In the genomic region with DNA sequence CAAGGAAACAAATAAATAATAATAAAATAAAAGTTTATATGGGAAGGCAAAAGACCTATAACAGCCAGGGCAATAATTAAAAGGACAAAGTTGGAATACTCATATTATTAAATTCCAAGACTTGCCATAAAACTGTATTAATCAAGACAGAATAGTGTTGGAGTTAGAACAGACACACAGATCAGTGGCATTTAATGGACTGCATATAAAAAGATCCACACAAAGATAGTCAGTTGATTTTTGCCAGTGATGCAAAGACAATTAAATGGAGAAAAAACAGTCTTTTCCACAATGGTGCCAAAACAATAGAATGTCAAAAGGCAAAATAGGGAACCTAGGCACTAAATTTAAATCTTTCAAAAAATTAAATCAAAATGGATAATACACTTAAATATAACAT, we compare ENCODE assay signal across 35 cellular contexts.
DNase-seq lines count a peak whose midpoint lies in the region; ATAC-seq, FAIRE-seq and TF ChIP-seq lines count a peak whose summit lies in the region.
"Had no signal": no experiment of that assay in that cellular context is flagged by ENCODE, and none has a peak within 500 bp of the region (broad histone marks: within the 10 kb centered on the region; RNA-seq: fewer than 3 reads in every experiment).

No MANE protein-coding gene starts in this region.

- ATAC-seq in SK-N-SH treated with all-trans-retinoic acid at 6 μM for 48 hours = no peak
- ATAC-seq: A549; CD8-positive, alpha-beta T cell had no signal

- no peaks in the 10 kb centered on the region for H4K20me1 ChIP-seq in SK-N-SH (ENCODE audit: insufficient read depth)
- H4K20me1 ChIP-seq: BLaER1; BLaER1 treated with 17β-estradiol and CSF1 and Interleukin-3, amounts not matched to agents 10 nM and 100 nM had no signal

- no peak overlapping the region for H3K9ac ChIP-seq in SK-N-SH
- H3K9ac ChIP-seq: BLaER1; BLaER1 treated with 17β-estradiol and CSF1 and Interleukin-3, amounts not matched to agents 10 nM and 100 nM had no signal

- no peak for TF ChIP-seq POLR2A in thyroid gland (IDR thresholded peaks at IDR 0.05)

- POLR2A ChIA-PET in SK-N-SH (lab: Yijun Ruan, JAX) = no interaction called here

- TF ChIP-seq RAD21 in SK-N-SH (IDR thresholded peaks at IDR 0.05; ENCODE audit: low read length) = no peak

- H3K9me3 ChIP-seq in SK-N-SH = no peaks in the 10 kb centered on the region; the same call in 1 of the 2 replicates
- H3K9me3 ChIP-seq in small intestine (ENCODE audit: control insufficient read depth, low read depth) = no peaks in the 10 kb centered on the region
- H3K9me3 ChIP-seq in thyroid gland = no peaks in the 10 kb centered on the region
- H3K9me3 ChIP-seq: A549; BE2C; BLaER1; BLaER1 treated with 17β-estradiol and CSF1 and Interleukin-3, amounts not matched to agents 10 nM and 100 nM; Caco-2 had no signal

- no peak for DNase-seq in SK-N-SH
- no peak for DNase-seq in small intestine
- no peak for DNase-seq in HuH-7.5 (ENCODE audit: low spot score)
- no peak for DNase-seq in T-helper 2 cell
- no peak for DNase-seq in stimulated activated CD4-positive, alpha-beta T cell treated with anti-CD3 and anti-CD28 coated beads, Interleukin-1b, Interleukin-23, amount 100 ng/mL, for 48 hours
- no peak for DNase-seq in thyroid gland
- DNase-seq: 8988T; ACHN; AML-193; BE2C; C1 segment of cervical spinal cord; Caco-2; Calu3; CD4-positive, alpha-beta memory T cell; CD4-positive, alpha-beta T cell; CD4-positive, CD25-positive, alpha-beta regulatory T cell; CD8-positive, alpha-beta memory T cell; CD8-positive, alpha-beta T cell; COR-L47; DMS 273 treated with DMSO at 0.1 percent for 48 hours; DMS153; DMS53; DMS79; DMS79 treated with DMSO at 0.1 percent for 48 hours; DND-41; EL had no signal

- TF ChIP-seq CTCF in SK-N-SH (IDR thresholded peaks at IDR 0.05) (no peak), thyroid gland (IDR thresholded peaks at IDR 0.05) (no peak)

- H3K36me3 ChIP-seq in SK-N-SH (replicated peaks in 1 of 2; ENCODE audit: control insufficient read depth in 1 of 2, insufficient read depth in 2 of 2, low read length in 1 of 2) = no peaks in the 10 kb centered on the region
- H3K36me3 ChIP-seq in small intestine (ENCODE audit: control insufficient read depth in 2 of 2, insufficient read depth in 2 of 2, low read length in 2 of 2) = no peaks in the 10 kb centered on the region
- H3K36me3 ChIP-seq in thyroid gland = no peaks in the 10 kb centered on the region
- H3K36me3 ChIP-seq: BE2C; BLaER1; BLaER1 treated with 17β-estradiol and CSF1 and Interleukin-3, amounts not matched to agents 10 nM and 100 nM had no signal

- TF ChIP-seq EP300 in SK-N-SH (IDR thresholded peaks at IDR 0.05; ENCODE audit: borderline replicate concordance in 1 of 2, low read depth in 1 of 2, low read length in 1 of 2) = peak in 1 of 2 experiments; percentile 39; a peak in 1 of 4 replicates

- H3K4me3 ChIP-seq in SK-N-SH (ENCODE audit: low read depth in 2 of 2, low read length in 1 of 2) = no peak overlapping the region
- no peak overlapping the region for H3K4me3 ChIP-seq in small intestine (ENCODE audit: low read depth in 1 of 2, low read length in 2 of 2)
- H3K4me3 ChIP-seq in thyroid gland (replicated peaks in 1 of 3) = no peak overlapping the region
- H3K4me3 ChIP-seq: A549; BLaER1; BLaER1 treated with 17β-estradiol and CSF1 and Interleukin-3, amounts not matched to agents 10 nM and 100 nM had no signal

- H3K27me3 ChIP-seq in SK-N-SH (ENCODE audit: insufficient read depth) = no peaks in the 10 kb centered on the region
- H3K27me3 ChIP-seq in small intestine (ENCODE audit: control insufficient read depth in 2 of 2, insufficient read depth in 2 of 2, low read length in 2 of 2) = no peaks in the 10 kb centered on the region
- no peaks in the 10 kb centered on the region for H3K27me3 ChIP-seq in thyroid gland
- H3K27me3 ChIP-seq: BE2C had no signal

- FAIRE-seq in colon (lab: Jason Lieb, UNC) (peak; percentile 97), small intestine (lab: Jason Lieb, UNC) (peak; percentile 72)
- FAIRE-seq: A204.1, A549, D721Med had no signal

- H3K9me2 ChIP-seq in SK-N-SH = no peaks in the 10 kb centered on the region

- intact Hi-C loops in thyroid gland (cut with DNase I) = no loop called here

- H3K4me1 ChIP-seq in SK-N-SH (ENCODE audit: control insufficient read depth in 1 of 2, insufficient read depth in 2 of 2, low read depth in 1 of 2, low read length in 1 of 2) (no peaks in the 10 kb centered on the region), small intestine (ENCODE audit: control insufficient read depth in 2 of 2, insufficient read depth in 1 of 2, low read depth in 1 of 2, low read length in 1 of 2) (no peaks in the 10 kb centered on the region), thyroid gland (no peaks in the 10 kb centered on the region)
- H3K4me1 ChIP-seq: A549; BE2C; BLaER1; BLaER1 treated with 17β-estradiol and CSF1 and Interleukin-3, amounts not matched to agents 10 nM and 100 nM; Caco-2 had no signal

- no peaks in the 10 kb centered on the region for H3F3A ChIP-seq in SK-N-SH (replicated peaks; ENCODE audit: insufficient read depth)

- CTCF ChIA-PET in SK-N-SH (lab: Yijun Ruan, JAX) = no interaction called here

- H2AFZ ChIP-seq in SK-N-SH (ENCODE audit: low read depth) = no peak overlapping the region

- H3K4me2 ChIP-seq in SK-N-SH = no peak overlapping the region
- H3K4me2 ChIP-seq: A549; BLaER1; BLaER1 treated with 17β-estradiol and CSF1 and Interleukin-3, amounts not matched to agents 10 nM and 100 nM had no signal

- H3K27ac ChIP-seq in SK-N-SH (ENCODE audit: low read depth in 2 of 2, low read length in 1 of 2) = no peak overlapping the region
- no peak overlapping the region for H3K27ac ChIP-seq in small intestine (ENCODE audit: low read depth in 1 of 2, low read length in 1 of 2)
- H3K27ac ChIP-seq in thyroid gland = no peak overlapping the region
- H3K27ac ChIP-seq: 22Rv1; A549; BLaER1; BLaER1 treated with 17β-estradiol and CSF1 and Interleukin-3, amounts not matched to agents 10 nM and 100 nM; C4-2B had no signal

- H3K79me2 ChIP-seq in SK-N-SH (ENCODE audit: insufficient read depth) = no peaks in the 10 kb centered on the region

TF ChIP-seq in SK-N-SH, 30 proteins besides CTCF, POLR2A, EP300 and RAD21:
- TF ChIP-seq RCOR1 (IDR thresholded peaks at IDR 0.05; ENCODE audit: low read length) (peak; percentile 31; the same call in 1 of the 2 replicates), GATA2 (CRISPR knock-in tag; IDR thresholded peaks at IDR 0.05) (0 out of 2 replicates have a peak, but pooled peaks have one; percentile 27), MXI1 (IDR thresholded peaks at IDR 0.05; ENCODE audit: low read depth, low read length) (no peak)

TF ChIP-seq in SK-N-SH treated with all-trans-retinoic acid at 6 μM for 48 hours, 23 proteins besides CTCF, POLR2A, EP300 and RAD21:
- peak; percentile 53 for TF ChIP-seq ISL1 (CRISPR knock-in tag; IDR thresholded peaks at IDR 0.05)
- TF ChIP-seq TCF4 (CRISPR knock-in tag; IDR thresholded peaks at IDR 0.05; ENCODE audit: borderline replicate concordance) = peak; percentile 60; the same call in 1 of the 2 replicates
- no peak for TF ChIP-seq ZFP3 (CRISPR knock-in tag; IDR thresholded peaks at IDR 0.05)
TF ChIP-seq in SK-N-SH treated with all-trans-retinoic acid at 6 μM for 48 hours: peak in this region for 2.
